22 cellular contexts compared by ENCODE assay signal in the genomic region with DNA sequence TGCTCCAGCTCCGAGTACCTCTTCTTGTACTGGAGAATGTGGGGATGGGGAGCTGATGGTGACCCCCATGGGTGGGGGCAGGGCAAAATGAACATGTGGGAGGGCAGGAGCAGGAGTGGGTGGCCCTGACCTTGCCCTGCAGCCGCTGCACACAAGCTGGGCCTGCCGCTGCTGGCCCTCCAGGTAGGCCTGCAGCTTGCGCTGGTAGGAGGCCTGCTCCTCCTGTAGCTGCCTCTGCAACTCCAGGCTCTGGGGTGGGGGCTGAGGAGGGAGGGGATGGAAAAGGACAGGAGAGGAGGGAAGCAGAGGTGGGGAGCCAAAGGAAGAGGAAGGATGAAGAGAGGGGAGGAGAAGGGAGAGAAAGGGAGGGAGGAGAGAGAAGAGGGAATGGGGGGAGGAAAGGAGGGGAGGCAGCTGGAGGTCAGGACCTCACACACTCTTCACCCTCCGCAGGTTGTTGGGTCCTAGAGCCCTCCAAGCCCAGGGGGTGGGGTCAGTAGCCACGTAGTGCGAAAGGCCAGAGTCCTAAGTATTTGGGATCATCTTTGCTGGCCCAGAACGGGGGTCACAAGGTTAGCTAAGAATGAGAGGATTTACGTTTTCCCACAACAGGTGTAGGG. TPM values are rescaled to one million over a fixed set of nuclear protein-coding genes. Genes with fewer than 3 reads are reported as not detected.
"Had no signal": no experiment of that assay in that cellular context is flagged by ENCODE, and none has a peak within 500 bp of the region (broad histone marks: within the 10 kb centered on the region; RNA-seq: fewer than 3 reads in every experiment).

No MANE protein-coding gene starts in this region.

- H3K27ac Mint-ChIP-seq: activated B cell treated with CpG ODN at 0.5 μM for 24 hours; activated CD4-positive, alpha-beta T cell treated with anti-CD3 and anti-CD28 coated beads, Interleukin-2, amount 10 ng/mL, durations not matched to agents 24 days and 14 days; mesothelial cell of epicardium; type B pancreatic cell had no signal

- H3K27me3 ChIP-seq: esophagus muscularis mucosa, hepatocyte, pancreas, SJSA1, suprapubic skin had no signal

- H3K9me3 ChIP-seq: esophagus muscularis mucosa, pancreas, SJSA1, suprapubic skin had no signal

- H3K27ac ChIP-seq: esophagus muscularis mucosa, hepatocyte, pancreas, SJSA1, suprapubic skin had no signal

- H3K36me3 Mint-ChIP-seq: type B pancreatic cell had no signal

- H3K4me3 ChIP-seq: esophagus muscularis mucosa, hepatocyte, pancreas, SJSA1, suprapubic skin had no signal

- DNase-seq: activated B cell treated with CpG ODN at 0.5 μM for 24 hours; activated CD4-positive, alpha-beta T cell treated with anti-CD3 and anti-CD28 coated beads, Interleukin-2, amount 10 ng/mL, durations not matched to agents 24 days and 14 days; activated naive CD4-positive, alpha-beta T cell; activated T-cell treated with anti-CD3 and anti-CD28 coated beads for 4 hours; kidney glomerular epithelial cell; pancreas; stimulated activated CD4-positive, alpha-beta T cell treated with anti-CD3 and anti-CD28 coated beads, Interleukin-4, amount 100 ng/mL, for 24 hours; stimulated activated naive CD4-positive, alpha-beta T cell treated with Interleukin-2 at 50 U/mL for 16 hours; SW 1271 had no signal

- H3K9me3 Mint-ChIP-seq: activated B cell treated with CpG ODN at 0.5 μM for 24 hours; activated CD4-positive, alpha-beta T cell treated with anti-CD3 and anti-CD28 coated beads, Interleukin-2, amount 10 ng/mL, durations not matched to agents 24 days and 14 days; mesothelial cell of epicardium; type B pancreatic cell had no signal

- ATAC-seq: pancreas had no signal

- H3K36me3 ChIP-seq: pancreas had no signal

- H3K27me3 Mint-ChIP-seq: activated B cell treated with CpG ODN at 0.5 μM for 24 hours; activated CD4-positive, alpha-beta T cell treated with anti-CD3 and anti-CD28 coated beads, Interleukin-2, amount 10 ng/mL, durations not matched to agents 24 days and 14 days; type B pancreatic cell had no signal

- H3K4me1 ChIP-seq: pancreas, SJSA1, suprapubic skin had no signal

- H3K4me1 Mint-ChIP-seq: activated B cell treated with CpG ODN at 0.5 μM for 24 hours had no signal

- H3K4me3 Mint-ChIP-seq: activated B cell treated with CpG ODN at 0.5 μM for 24 hours; activated CD4-positive, alpha-beta T cell treated with anti-CD3 and anti-CD28 coated beads, Interleukin-2, amount 10 ng/mL, durations not matched to agents 24 days and 14 days; mesothelial cell of epicardium; type B pancreatic cell had no signal

RNA-seq across cellular contexts. Expression of a gene that starts 22.9 kb away (rescaled TPM):
- total RNA-seq: myocyte had no signal
- polyA plus RNA-seq: adipose tissue, hepatocyte, pancreas had no signal

RNA-seq across cellular contexts. Expression of a gene that starts 53.9 kb away (rescaled TPM):
- total RNA-seq: activated B cell treated with CpG ODN at 0.5 μM for 24 hours; activated CD4-positive, alpha-beta T cell treated with anti-CD3 and anti-CD28 coated beads, Interleukin-2, amount 10 ng/mL, durations not matched to agents 24 days and 14 days; astrocyte; esophagus muscularis mucosa; lower leg skin; mesothelial cell of epicardium; myocyte; renal cortical epithelial cell; SJSA1; skeletal muscle tissue; suprapubic skin; T-helper 2 cell treated with Interferon-gamma antibody and Interleukin-4, amounts not matched to agents 100 ng/mL and 5 ng/mL, for 36 hours had no signal
